Comparison of ENCODE assay signal across 1 cellular context in genomic region chr13:41398494-41399190, GRCh38.
TF ChIP-seq lines count a peak whose summit lies in the region.

No MANE protein-coding gene starts in this region.

TF ChIP-seq in K562, 482 proteins besides CTCF, POLR2A, EP300 and RAD21:
- TF ChIP-seq TAF1 (IDR thresholded peaks at IDR 0.05; ENCODE audit: control insufficient read depth, extremely low read depth, insufficient read depth, low read length, severe bottlenecking) = no peak
- no peak for TF ChIP-seq ELF2 (CRISPR knock-in tag; IDR thresholded peaks at IDR 0.05)
- no peak for TF ChIP-seq POLR3G (IDR thresholded peaks at IDR 0.05; ENCODE audit: extremely low read depth, insufficient read length, insufficient replicate concordance)
- TF ChIP-seq ELF4 (CRISPR knock-in tag; IDR thresholded peaks at IDR 0.05) = no peak
- no peak for TF ChIP-seq ZNF280B (CRISPR knock-in tag; IDR thresholded peaks at IDR 0.05)
- no peak for TF ChIP-seq ZNF175 (CRISPR knock-in tag; IDR thresholded peaks at IDR 0.05; ENCODE audit: low read depth)
- no peak for TF ChIP-seq ZBTB1 (CRISPR knock-in tag; IDR thresholded peaks at IDR 0.05; ENCODE audit: borderline replicate concordance, low read depth)
